Comparison of ENCODE assay signal across 17 cellular contexts in genomic region chr14:35689000-35689460, GRCh38.
DNase-seq lines count a peak whose midpoint lies in the region; ATAC-seq, FAIRE-seq and TF ChIP-seq lines count a peak whose summit lies in the region.
"Had no signal": no experiment of that assay in that cellular context is flagged by ENCODE, and none has a peak within 500 bp of the region (broad histone marks: within the 10 kb centered on the region; RNA-seq: fewer than 3 reads in every experiment).

No MANE protein-coding gene starts in this region.

- no peak overlapping the region; the same call in 1 of the 2 replicates for H3K9ac ChIP-seq in GM12878 (ENCODE audit: control insufficient read depth, insufficient read depth, low read length)
- H3K9ac ChIP-seq: BLaER1 treated with 17β-estradiol and CSF1 and Interleukin-3, amounts not matched to agents 10 nM and 100 nM; parathyroid adenoma had no signal

- no peaks in the 10 kb centered on the region for H3K27me3 ChIP-seq in GM12878 (replicated peaks in 1 of 2; ENCODE audit: control insufficient read depth in 2 of 2, insufficient read depth in 2 of 2, low read length in 1 of 2)
- H3K27me3 ChIP-seq: BLaER1 treated with 17β-estradiol and CSF1 and Interleukin-3, amounts not matched to agents 10 nM and 100 nM; uterus had no signal

- no peaks in the 10 kb centered on the region for H3K79me2 ChIP-seq in GM12878 (ENCODE audit: control insufficient read depth, insufficient read depth, low read length)
- H3K79me2 ChIP-seq: parathyroid adenoma had no signal

- TF ChIP-seq EP300 in GM12878 (IDR thresholded peaks at IDR 0.05; ENCODE audit: borderline replicate concordance in 1 of 2, control insufficient read depth in 1 of 2, low read depth in 2 of 2, low read length in 2 of 2): no peak

- intact Hi-C loops in GM12878 (cut with micrococcal nuclease; ENCODE audit: unreplicated experiment): loop anchor here (5.0 to 10.0 kb wide), 5 partner anchors 118 to 547 kb away; partner anchors contain the start of genes INSM2 and RALGAPA1

- peaks cover 7% of the 10 kb centered on the region; the same call in 1 of the 2 replicates for H3K4me1 ChIP-seq in GM12878 (ENCODE audit: control insufficient read depth, insufficient read depth, low read length)
- H3K4me1 ChIP-seq: parathyroid adenoma, uterus had no signal

- WGBS in GM12878 (ENCODE audit: insufficient coverage, insufficient replicate concordance, low lambda C conversion rate, missing lambda C conversion rate): 76% methylated on average over 3 of the region's 3 CpGs

- SMC1A ChIA-PET in GM12878 (lab: Charles Lee; ENCODE audit: uncharacterized antibody, unreplicated experiment): interaction anchor here (0.9 to 5.6 kb wide), 7 partner anchors 10 to 548 kb away, joined by 3 to 25 read pairs (median 7); no protein-coding TSS in a partner anchor

- no peak for TF ChIP-seq RAD21 in GM12878 (IDR thresholded peaks at IDR 0.05; ENCODE audit: insufficient read depth, low read depth, low read length)

- POLR2A ChIA-PET in GM12878 (lab: Charles Lee): interaction anchor here (0.5 kb wide), 1 partner anchor 200 kb away, joined by 5 read pairs; no protein-coding TSS in a partner anchor

- no TSS peak for BruUV-seq in GM12878 (replicated peaks; lab: Mats Ljungman, UMichigan)

- CTCF ChIA-PET in GM12878 (lab: Yijun Ruan, JAX): interaction anchor here (0.6 to 6.7 kb wide), 12 partner anchors 10 to 548 kb away, joined by 3 to 41 read pairs (median 6); no protein-coding TSS in a partner anchor

- TF ChIP-seq CTCF in GM12878 (IDR thresholded peaks at IDR 0.05 in 2 of 3, conservative IDR thresholded peaks at IDR 0.05 in 1 of 3; ENCODE audit: control insufficient read depth in 2 of 3, extremely low read depth in 1 of 3, insufficient read depth in 1 of 3, low read depth in 3 of 3, low read length in 3 of 3): no peak

- no peak overlapping the region for H3K4me3 ChIP-seq in GM12878
- H3K4me3 ChIP-seq: BLaER1 treated with 17β-estradiol and CSF1 and Interleukin-3, amounts not matched to agents 10 nM and 100 nM; uterus had no signal

- H3K9me3 ChIP-seq in GM12878 (replicated peaks; ENCODE audit: control insufficient read depth, insufficient read depth, low read length): no peaks in the 10 kb centered on the region
- H3K9me3 ChIP-seq: BLaER1 treated with 17β-estradiol and CSF1 and Interleukin-3, amounts not matched to agents 10 nM and 100 nM; uterus had no signal

- peak overlapping the region; percentile 57 for H3K27ac ChIP-seq in GM12878 (ENCODE audit: control insufficient read depth, insufficient read depth)
- H3K27ac ChIP-seq: BLaER1 treated with 17β-estradiol and CSF1 and Interleukin-3, amounts not matched to agents 10 nM and 100 nM; parathyroid adenoma; RWPE1; uterus had no signal

- peak; percentile 65 for ATAC-seq in GM18498 (IDR thresholded peaks at IDR 0.05; ENCODE audit: unreplicated experiment)
- ATAC-seq in GM19395 (IDR thresholded peaks at IDR 0.05; ENCODE audit: unreplicated experiment): peak; percentile 78
- ATAC-seq in HG03520 (IDR thresholded peaks at IDR 0.05; ENCODE audit: unreplicated experiment): peak; percentile 62
- no peak for ATAC-seq in GM12878
- ATAC-seq in HG03521 (IDR thresholded peaks at IDR 0.05; ENCODE audit: unreplicated experiment): no peak
- ATAC-seq: left cardiac atrium; stimulated activated memory B cell treated with anti-CD40 and anti-IgM and Interleukin-4, amounts not matched to agents 10 μg/mL and 1 μg/mL and 100 μg/mL, for 72 hours had no signal

- H4K20me1 ChIP-seq in GM12878 (ENCODE audit: control insufficient read depth, insufficient read depth): no peaks in the 10 kb centered on the region
- H4K20me1 ChIP-seq: BLaER1 treated with 17β-estradiol and CSF1 and Interleukin-3, amounts not matched to agents 10 nM and 100 nM had no signal

- peak overlapping the region; percentile 54 for H3K4me2 ChIP-seq in GM12878 (ENCODE audit: control insufficient read depth, insufficient read depth)
- H3K4me2 ChIP-seq: BLaER1 treated with 17β-estradiol and CSF1 and Interleukin-3, amounts not matched to agents 10 nM and 100 nM had no signal

- FAIRE-seq in GM12878 (lab: Jason Lieb, UNC): no peak

- H3K36me3 ChIP-seq in GM12878 (ENCODE audit: control insufficient read depth in 2 of 2, insufficient read depth in 2 of 2, low read length in 1 of 2): no peaks in the 10 kb centered on the region
- H3K36me3 ChIP-seq: uterus had no signal

- in situ Hi-C loops in GM12878 (cut with MboI): loop anchor here (5.0 to 25.0 kb wide), 2 partner anchors 252 to 547 kb away; no protein-coding TSS in a partner anchor

- H2AFZ ChIP-seq in GM12878 (ENCODE audit: control insufficient read depth, low read depth, low read length): no peak overlapping the region
- H2AFZ ChIP-seq: parathyroid adenoma had no signal

- RAD21 ChIA-PET in GM12878 (lab: Charles Lee; ENCODE audit: unreplicated experiment): interaction anchor here (3.1 kb wide), 1 partner anchor 548 kb away, joined by 20 read pairs; no protein-coding TSS in a partner anchor

- no peak for TF ChIP-seq POLR2A in GM12878 (IDR thresholded peaks at IDR 0.05; ENCODE audit: low read depth, low read length)

- no peak for DNase-seq in GM12878 (ENCODE audit: low read depth, low spot score)
- no peak for DNase-seq in CD1c-positive myeloid dendritic cell (ENCODE audit: extremely low spot score)
- DNase-seq in COLO668 (lab: John Stamatoyannopoulos, UW; ENCODE audit: unreplicated experiment): no peak
- DNase-seq: activated B cell treated with CpG ODN at 0.5 μM for 24 hours, DMS79 treated with DMSO at 0.1 percent for 48 hours, left cardiac atrium, NCI-H2081 treated with DMSO at 0.1 percent for 48 hours, NCI-H748 treated with DMSO at 0.1 percent for 48 hours, uterus had no signal

TF ChIP-seq in GM12878, 131 proteins besides CTCF, POLR2A, EP300 and RAD21:
- TF ChIP-seq PML (IDR thresholded peaks at IDR 0.05; ENCODE audit: low read length) (0 out of 2 replicates have a peak, but pooled peaks have one; percentile 28), TCF12 (IDR thresholded peaks at IDR 0.05; ENCODE audit: low read depth, low read length) (no peak), USF1 (IDR thresholded peaks at IDR 0.05; ENCODE audit: borderline replicate concordance, extremely low read length, insufficient read depth, low read depth, low read length) (no peak), FOXM1 (IDR thresholded peaks at IDR 0.05; ENCODE audit: low read depth, low read length) (peak; percentile 79), CBX5 (IDR thresholded peaks at IDR 0.05; ENCODE audit: low read depth) (0 out of 2 replicates have a peak, but pooled peaks have one; percentile 26), JUNB (IDR thresholded peaks at IDR 0.05) (peak; percentile 75), NFIC (IDR thresholded peaks at IDR 0.05; ENCODE audit: low read depth, low read length) (peak; percentile 71), CBFB (IDR thresholded peaks at IDR 0.05; ENCODE audit: low read depth) (peak; percentile 59; the same call in 1 of the 2 replicates), RB1 (IDR thresholded peaks at IDR 0.05; ENCODE audit: borderline replicate concordance) (no peak), MEF2A (IDR thresholded peaks at IDR 0.05; ENCODE audit: insufficient read depth, low read depth, low read length) (0 out of 2 replicates have a peak, but pooled peaks have one; percentile 29), NFYA (IDR thresholded peaks at IDR 0.05; ENCODE audit: borderline replicate concordance, low read depth, low read length) (no peak), RUNX3 (IDR thresholded peaks at IDR 0.05; ENCODE audit: low read length) (peak; percentile 90), SMAD1 (IDR thresholded peaks at IDR 0.05; ENCODE audit: low read depth, partially characterized antibody) (no peak)
- TF ChIP-seq, protein P1, sequence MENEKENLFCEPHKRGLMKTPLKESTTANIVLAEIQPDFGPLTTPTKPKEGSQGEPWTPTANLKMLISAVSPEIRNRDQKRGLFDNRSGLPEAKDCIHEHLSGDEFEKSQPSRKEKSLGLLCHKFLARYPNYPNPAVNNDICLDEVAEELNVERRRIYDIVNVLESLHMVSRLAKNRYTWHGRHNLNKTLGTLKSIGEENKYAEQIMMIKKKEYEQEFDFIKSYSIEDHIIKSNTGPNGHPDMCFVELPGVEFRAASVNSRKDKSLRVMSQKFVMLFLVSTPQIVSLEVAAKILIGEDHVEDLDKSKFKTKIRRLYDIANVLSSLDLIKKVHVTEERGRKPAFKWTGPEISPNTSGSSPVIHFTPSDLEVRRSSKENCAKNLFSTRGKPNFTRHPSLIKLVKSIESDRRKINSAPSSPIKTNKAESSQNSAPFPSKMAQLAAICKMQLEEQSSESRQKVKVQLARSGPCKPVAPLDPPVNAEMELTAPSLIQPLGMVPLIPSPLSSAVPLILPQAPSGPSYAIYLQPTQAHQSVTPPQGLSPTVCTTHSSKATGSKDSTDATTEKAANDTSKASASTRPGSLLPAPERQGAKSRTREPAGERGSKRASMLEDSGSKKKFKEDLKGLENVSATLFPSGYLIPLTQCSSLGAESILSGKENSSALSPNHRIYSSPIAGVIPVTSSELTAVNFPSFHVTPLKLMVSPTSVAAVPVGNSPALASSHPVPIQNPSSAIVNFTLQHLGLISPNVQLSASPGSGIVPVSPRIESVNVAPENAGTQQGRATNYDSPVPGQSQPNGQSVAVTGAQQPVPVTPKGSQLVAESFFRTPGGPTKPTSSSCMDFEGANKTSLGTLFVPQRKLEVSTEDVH (IDR thresholded peaks at IDR 0.05; ENCODE audit: low read depth, partially characterized antibody): no peak

Comparison
In these comparisons a context has a peak if more than half of its experiments do, and no peak if none do; other contexts are left out.
1. ATAC-seq: peak in GM18498 (single experiment), GM19395 (single experiment) and HG03520 (single experiment); none in GM12878 (single experiment) and HG03521 (single experiment).